ENCODE assay signal across 13 cellular contexts in genomic region chr16:24544640-24545039, GRCh38. TPM values are rescaled to one million over a fixed set of nuclear protein-coding genes. Genes with fewer than 3 reads are reported as not detected.
A peak's percentile ranks its signal among the peaks of the same experiment; 100 is the strongest.
DNase-seq lines count a peak whose midpoint lies in the region; ATAC-seq and TF ChIP-seq lines count a peak whose summit lies in the region.
"Had no signal": no experiment of that assay in that cellular context is flagged by ENCODE, and none has a peak within 500 bp of the region (broad histone marks: within the 10 kb centered on the region; RNA-seq: fewer than 3 reads in every experiment).

No MANE protein-coding gene starts in this region.

- H3K27ac Mint-ChIP-seq in CD4-positive, alpha-beta memory T cell: peak overlapping the region in 6 of 7 donors; percentile 2 to 92 (median 24)
- peak overlapping the region in 2 of 3 donors; percentile 11 to 28 for H3K27ac Mint-ChIP-seq in IgD-negative memory B cell
- H3K27ac Mint-ChIP-seq in osteocyte (ENCODE audit: unreplicated experiment): peak overlapping the region; percentile 3
- no peak overlapping the region for H3K27ac Mint-ChIP-seq in activated naive CD4-positive, alpha-beta T cell treated with anti-CD3 and anti-CD28 coated beads, Interleukin-2, amount 10 ng/mL, durations not matched to agents 7 days and 5 days
- H3K27ac Mint-ChIP-seq: dendritic cell treated with granulocyte-macrophage colony-stimulating factor and Interleukin-4, amounts not matched to agents 40 ng/mL and 50 ng/mL, for 4 days had no signal

- TF ChIP-seq CTCF in dorsolateral prefrontal cortex (IDR thresholded peaks at IDR 0.05 in 54 of 56, conservative IDR thresholded peaks at IDR 0.05 in 2 of 56; ENCODE audit: low read depth in 1 of 56, partially characterized antibody in 56 of 56) (no peak), osteocyte (IDR thresholded peaks at IDR 0.05) (no peak)

- CTCF ChIA-PET in CD4-positive, alpha-beta memory T cell (lab: Charles Lee; ENCODE audit: partially characterized antibody): interaction anchor here (1.8 kb wide), 1 partner anchor 29 kb away, joined by 4 read pairs; no protein-coding TSS in a partner anchor
- CTCF ChIA-PET in activated naive CD4-positive, alpha-beta T cell treated with anti-CD3 and anti-CD28 coated beads, Interleukin-2, amount 10 ng/mL, durations not matched to agents 7 days and 5 days (lab: Charles Lee): no interaction called here

- H3K9me3 ChIP-seq in CD4-positive, alpha-beta memory T cell (ENCODE audit: control insufficient read depth in 1 of 2, low read length in 2 of 2): no peaks in the 10 kb centered on the region

- H3K9me3 Mint-ChIP-seq in CD4-positive, alpha-beta memory T cell: no peaks in the 10 kb centered on the region
- H3K9me3 Mint-ChIP-seq in IgD-negative memory B cell (no peaks in the 10 kb centered on the region), osteocyte (ENCODE audit: unreplicated experiment) (no peaks in the 10 kb centered on the region)
- no peaks in the 10 kb centered on the region for H3K9me3 Mint-ChIP-seq in activated naive CD4-positive, alpha-beta T cell treated with anti-CD3 and anti-CD28 coated beads, Interleukin-2, amount 10 ng/mL, durations not matched to agents 7 days and 5 days
- H3K9me3 Mint-ChIP-seq: dendritic cell treated with granulocyte-macrophage colony-stimulating factor and Interleukin-4, amounts not matched to agents 40 ng/mL and 50 ng/mL, for 4 days had no signal

- POLR2A ChIA-PET in CD4-positive, alpha-beta memory T cell (lab: Charles Lee; ENCODE audit: partially characterized antibody): no interaction called here

- no peak for ATAC-seq in HG03342 (IDR thresholded peaks at IDR 0.05; ENCODE audit: unreplicated experiment)
- ATAC-seq: HCT116 had no signal

- peaks cover 66% of the 10 kb centered on the region for H3K4me1 ChIP-seq in CD4-positive, alpha-beta memory T cell (ENCODE audit: insufficient read depth, low read length)

- H3K36me3 Mint-ChIP-seq in CD4-positive, alpha-beta memory T cell: peaks cover 26 to 65% of the 10 kb centered on the region in 2 donors
- H3K36me3 Mint-ChIP-seq in IgD-negative memory B cell (peaks cover 4% of the 10 kb centered on the region), osteocyte (ENCODE audit: unreplicated experiment) (peaks cover 27% of the 10 kb centered on the region)
- H3K36me3 Mint-ChIP-seq in activated naive CD4-positive, alpha-beta T cell treated with anti-CD3 and anti-CD28 coated beads, Interleukin-2, amount 10 ng/mL, durations not matched to agents 7 days and 5 days: peaks cover 51% of the 10 kb centered on the region

- no peaks in the 10 kb centered on the region for H3K27me3 ChIP-seq in CD4-positive, alpha-beta memory T cell (ENCODE audit: insufficient read depth, low read length)
- H3K27me3 ChIP-seq in dorsolateral prefrontal cortex: no peaks in the 10 kb centered on the region

- peak overlapping the region in 7 of 8 donors; percentile 1 to 77 (median 54) for H3K4me3 Mint-ChIP-seq in CD4-positive, alpha-beta memory T cell
- peak overlapping the region in 2 of 4 donors; percentile 37 to 75 for H3K4me3 Mint-ChIP-seq in IgD-negative memory B cell
- H3K4me3 Mint-ChIP-seq in osteocyte (ENCODE audit: unreplicated experiment): peak overlapping the region; percentile 2
- no peak overlapping the region for H3K4me3 Mint-ChIP-seq in activated naive CD4-positive, alpha-beta T cell treated with anti-CD3 and anti-CD28 coated beads, Interleukin-2, amount 10 ng/mL, durations not matched to agents 7 days and 5 days
- H3K4me3 Mint-ChIP-seq: dendritic cell treated with granulocyte-macrophage colony-stimulating factor and Interleukin-4, amounts not matched to agents 40 ng/mL and 50 ng/mL, for 4 days had no signal

- peaks cover 18% of the 10 kb centered on the region for H3K36me3 ChIP-seq in CD4-positive, alpha-beta memory T cell (ENCODE audit: insufficient read depth, low read length)

- H3K4me3 ChIP-seq in CD4-positive, alpha-beta memory T cell (ENCODE audit: low read length in 2 of 2): no peak overlapping the region
- H3K4me3 ChIP-seq in dorsolateral prefrontal cortex: peak overlapping the region in 35 of 59 donors; percentile 2 to 100 (median 77)
- H3K4me3 ChIP-seq: skin epidermis had no signal

- no peak for DNase-seq in CD4-positive, alpha-beta memory T cell
- DNase-seq in dorsolateral prefrontal cortex (no peak), osteocyte (ENCODE audit: extremely low spot score, unreplicated experiment) (no peak), SW480 (ENCODE audit: low spot score) (no peak)
- DNase-seq in activated naive CD4-positive, alpha-beta T cell treated with anti-CD3 and anti-CD28 coated beads, Interleukin-2, amount 10 ng/mL, durations not matched to agents 7 days and 5 days: no peak
- DNase-seq: DMS153, NCI-H146, SHP77 treated with DMSO at 0.1 percent for 48 hours had no signal

- intact Hi-C loops in CD4-positive, alpha-beta memory T cell (cut with micrococcal nuclease): loop anchor here (10.0 kb wide), 1 partner anchor 470 kb away; the partner anchor contains the start of gene ARHGAP17
- intact Hi-C loops in dorsolateral prefrontal cortex (cut with DNase I): loop anchor here (5.0 to 10.0 kb wide), 3 partner anchors 70 to 190 kb away; partner anchors contain the start of gene TNRC6A (in 1 of the 2)

- no peak overlapping the region for H3K27ac ChIP-seq in CD4-positive, alpha-beta memory T cell (ENCODE audit: low read depth, low read length)
- peak overlapping the region in 36 of 59 donors; percentile 6 to 75 (median 43) for H3K27ac ChIP-seq in dorsolateral prefrontal cortex

- no peaks in the 10 kb centered on the region for H3K27me3 Mint-ChIP-seq in CD4-positive, alpha-beta memory T cell
- no peaks in the 10 kb centered on the region for H3K27me3 Mint-ChIP-seq in IgD-negative memory B cell
- no peaks in the 10 kb centered on the region for H3K27me3 Mint-ChIP-seq in osteocyte (ENCODE audit: unreplicated experiment)
- no peaks in the 10 kb centered on the region for H3K27me3 Mint-ChIP-seq in activated naive CD4-positive, alpha-beta T cell treated with anti-CD3 and anti-CD28 coated beads, Interleukin-2, amount 10 ng/mL, durations not matched to agents 7 days and 5 days
- H3K27me3 Mint-ChIP-seq: dendritic cell treated with granulocyte-macrophage colony-stimulating factor and Interleukin-4, amounts not matched to agents 40 ng/mL and 50 ng/mL, for 4 days had no signal

- peaks cover 41 to 81% (median 63%) of the 10 kb centered on the region in 4 donors for H3K4me1 Mint-ChIP-seq in CD4-positive, alpha-beta memory T cell
- peaks cover 39 to 53% (median 45%) of the 10 kb centered on the region in 3 donors for H3K4me1 Mint-ChIP-seq in IgD-negative memory B cell
- peaks cover 42% of the 10 kb centered on the region for H3K4me1 Mint-ChIP-seq in osteocyte (ENCODE audit: unreplicated experiment)
- H3K4me1 Mint-ChIP-seq in activated naive CD4-positive, alpha-beta T cell treated with anti-CD3 and anti-CD28 coated beads, Interleukin-2, amount 10 ng/mL, durations not matched to agents 7 days and 5 days: peaks cover 48% of the 10 kb centered on the region

RNA-seq across cellular contexts. Expression of gene RBBP6, which starts 5.3 kb away (rescaled TPM):
- total RNA-seq in CD4-positive, alpha-beta memory T cell: 100 to 1,000 TPM in 1 of 2 experiments, 10 to 100 TPM in 1; 92.6 to 102 TPM
- polyA plus RNA-seq in CD4-positive, alpha-beta memory T cell: 10 to 100 TPM; 26.4 to 30.0 TPM
- 31.5 TPM for polyA plus RNA-seq in IgD-negative memory B cell
- total RNA-seq in dorsolateral prefrontal cortex (10 to 100 TPM; 44.9 to 79.7 (median 57.1) TPM), osteocyte (43.6 and 54.6 TPM in 2 replicates)

Comparison
In these comparisons a context has a peak if more than half of its experiments do, and no peak if none do; other contexts are left out.
1. H3K4me3 ChIP-seq: peak in dorsolateral prefrontal cortex (35 of 59); none in CD4-positive, alpha-beta memory T cell (0 of 2).